9 cellular contexts compared by ENCODE assay signal in the genomic region with DNA sequence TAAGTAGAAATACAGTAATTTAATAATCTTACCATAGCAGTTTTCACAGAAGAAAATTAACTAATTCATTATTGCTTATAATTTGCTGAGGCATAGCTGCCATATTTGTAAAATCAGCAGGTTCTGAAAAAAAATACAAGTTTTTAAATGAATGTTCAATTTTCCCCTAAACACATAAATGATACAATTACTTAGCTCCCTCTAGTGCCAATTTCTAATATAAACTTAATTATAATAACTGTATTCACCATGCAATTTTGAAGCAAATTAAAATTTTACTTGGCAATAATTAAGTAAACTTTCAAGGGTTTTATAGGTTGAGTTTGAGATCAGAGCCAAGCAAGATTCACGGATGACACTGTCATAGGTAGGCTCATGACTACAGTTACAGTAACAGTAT.
A peak's percentile ranks its signal among the peaks of the same experiment; 100 is the strongest.
DNase-seq lines count a peak whose midpoint lies in the region; ATAC-seq, FAIRE-seq and TF ChIP-seq lines count a peak whose summit lies in the region.
"Had no signal": no experiment of that assay in that cellular context is flagged by ENCODE, and none has a peak within 500 bp of the region (broad histone marks: within the 10 kb centered on the region; RNA-seq: fewer than 3 reads in every experiment).

No MANE protein-coding gene starts in this region.

- DNase-seq in COLO829 (ENCODE audit: low spot score) (peak; percentile 2), SK-N-SH (no peak), hepatocyte (ENCODE audit: low spot score) (no peak), GM12892 (ENCODE audit: insufficient read length) (no peak)
- no peak for DNase-seq in activated CD4-positive, CD25-positive, alpha-beta regulatory T cell (lab: John Stamatoyannopoulos, UW)
- no peak for DNase-seq in CD8-positive, alpha-beta T cell
- DNase-seq in T-helper 2 cell treated with Interferon-gamma antibody and Interleukin-4, amounts not matched to agents 5 μg/mL and 100 μg/mL, for 36 hours (ENCODE audit: low spot score), result no peak
- DNase-seq: T1000 had no signal

- peak; percentile 57 for TF ChIP-seq CTCF in KMS-11 (conservative IDR thresholded peaks at IDR 0.05; ENCODE audit: low read depth, low read length)
- peak; percentile 64 for TF ChIP-seq CTCF in SK-N-SH (IDR thresholded peaks at IDR 0.05)
- peak; percentile 50 for TF ChIP-seq CTCF in hepatocyte (IDR thresholded peaks at IDR 0.05; ENCODE audit: poor library complexity)
- no peak for TF ChIP-seq CTCF in CD8-positive, alpha-beta T cell (IDR thresholded peaks at IDR 0.05)

- H3K36me3 ChIP-seq in KMS-11 (ENCODE audit: insufficient read depth) (no peaks in the 10 kb centered on the region), SK-N-SH (replicated peaks in 1 of 2; ENCODE audit: control insufficient read depth in 1 of 2, insufficient read depth in 2 of 2, low read length in 1 of 2) (no peaks in the 10 kb centered on the region), hepatocyte (replicated peaks; ENCODE audit: insufficient read depth, low read depth) (no peaks in the 10 kb centered on the region)
- H3K36me3 ChIP-seq in CD8-positive, alpha-beta T cell (ENCODE audit: insufficient read depth, low read length), result no peaks in the 10 kb centered on the region

- no peaks in the 10 kb centered on the region for H3K27me3 ChIP-seq in KMS-11 (ENCODE audit: insufficient read depth, low read depth)
- no peaks in the 10 kb centered on the region for H3K27me3 ChIP-seq in SK-N-SH (ENCODE audit: insufficient read depth)
- no peaks in the 10 kb centered on the region for H3K27me3 ChIP-seq in hepatocyte
- no peaks in the 10 kb centered on the region for H3K27me3 ChIP-seq in CD8-positive, alpha-beta T cell (ENCODE audit: insufficient read depth, low read length)

- no peak overlapping the region for H3K4me3 Mint-ChIP-seq in CD8-positive, alpha-beta T cell
- no peak overlapping the region for H3K4me3 Mint-ChIP-seq in T-helper 2 cell treated with Interferon-gamma antibody and Interleukin-4, amounts not matched to agents 5 μg/mL and 100 μg/mL, for 36 hours

- H3K4me3 ChIP-seq in KMS-11 (IDR thresholded peaks at IDR 0.05; ENCODE audit: insufficient read depth, low read depth, low read length) (no peak overlapping the region), SK-N-SH (ENCODE audit: low read depth in 2 of 2, low read length in 1 of 2) (no peak overlapping the region), hepatocyte (no peak overlapping the region)
- no peak overlapping the region for H3K4me3 ChIP-seq in CD8-positive, alpha-beta T cell (ENCODE audit: low read depth, low read length)

- H3K79me2 ChIP-seq in KMS-11 (ENCODE audit: insufficient read depth, low read depth) (no peaks in the 10 kb centered on the region), SK-N-SH (ENCODE audit: insufficient read depth) (no peaks in the 10 kb centered on the region), hepatocyte (no peaks in the 10 kb centered on the region)

- CTCF ChIA-PET in SK-N-SH (lab: Yijun Ruan, JAX), result no interaction called here
- CTCF ChIA-PET in CD8-positive, alpha-beta T cell (lab: Charles Lee), result no interaction called here

- H3K4me2 ChIP-seq in KMS-11 (no peak overlapping the region), SK-N-SH (no peak overlapping the region), hepatocyte (no peak overlapping the region)

- H3K36me3 Mint-ChIP-seq in CD8-positive, alpha-beta T cell, result no peaks in the 10 kb centered on the region
- H3K36me3 Mint-ChIP-seq in T-helper 2 cell treated with Interferon-gamma antibody and Interleukin-4, amounts not matched to agents 5 μg/mL and 100 μg/mL, for 36 hours (ENCODE audit: low read depth), result no peaks in the 10 kb centered on the region

- H3K9ac ChIP-seq in KMS-11, result no peak overlapping the region
- no peak overlapping the region for H3K9ac ChIP-seq in SK-N-SH

- TF ChIP-seq RAD21 in SK-N-SH (IDR thresholded peaks at IDR 0.05; ENCODE audit: low read length), result peak; percentile 18

- no peaks in the 10 kb centered on the region for H3K4me1 ChIP-seq in KMS-11 (ENCODE audit: low read depth, poor library complexity, severe bottlenecking)
- no peaks in the 10 kb centered on the region; a peak in 1 of 4 replicates for H3K4me1 ChIP-seq in SK-N-SH (ENCODE audit: control insufficient read depth in 1 of 2, insufficient read depth in 2 of 2, low read depth in 1 of 2, low read length in 1 of 2)
- H3K4me1 ChIP-seq in hepatocyte (ENCODE audit: insufficient read depth), result no peaks in the 10 kb centered on the region
- no peaks in the 10 kb centered on the region for H3K4me1 ChIP-seq in CD8-positive, alpha-beta T cell (ENCODE audit: insufficient read depth, low read length)

- intact Hi-C loops in CD8-positive, alpha-beta T cell (cut with DNase I, micrococcal nuclease), result no loop called here

- ATAC-seq in CD8-positive, alpha-beta T cell, result no peak

- no peak for TF ChIP-seq POLR2A in GM12892 (IDR thresholded peaks at IDR 0.05; ENCODE audit: low read depth, low read length)

- no peaks in the 10 kb centered on the region for H3F3A ChIP-seq in SK-N-SH (replicated peaks; ENCODE audit: insufficient read depth)

- H2AFZ ChIP-seq in KMS-11 (ENCODE audit: low read depth) (no peak overlapping the region), SK-N-SH (ENCODE audit: low read depth) (no peak overlapping the region), hepatocyte (no peak overlapping the region)

- no peak for FAIRE-seq in GM12892 (lab: Jason Lieb, UNC)

- H3K9me2 ChIP-seq in SK-N-SH (no peaks in the 10 kb centered on the region), hepatocyte (replicated peaks; ENCODE audit: insufficient read depth) (no peaks in the 10 kb centered on the region)

- TF ChIP-seq EP300 in SK-N-SH (IDR thresholded peaks at IDR 0.05; ENCODE audit: borderline replicate concordance in 1 of 2, low read depth in 1 of 2, low read length in 1 of 2), result no peak

- H3K9me3 ChIP-seq in SK-N-SH (no peaks in the 10 kb centered on the region), hepatocyte (ENCODE audit: low read depth) (no peaks in the 10 kb centered on the region)
- H3K9me3 ChIP-seq in CD8-positive, alpha-beta T cell (ENCODE audit: low read length), result no peaks in the 10 kb centered on the region

- H3K27ac Mint-ChIP-seq in CD8-positive, alpha-beta T cell, result no peak overlapping the region
- H3K27ac Mint-ChIP-seq in T-helper 2 cell treated with Interferon-gamma antibody and Interleukin-4, amounts not matched to agents 5 μg/mL and 100 μg/mL, for 36 hours, result no peak overlapping the region

- H4K20me1 ChIP-seq in KMS-11 (ENCODE audit: insufficient read depth), result no peaks in the 10 kb centered on the region
- H4K20me1 ChIP-seq in SK-N-SH (ENCODE audit: insufficient read depth), result no peaks in the 10 kb centered on the region
- H4K20me1 ChIP-seq in hepatocyte (ENCODE audit: insufficient read depth, poor library complexity, severe bottlenecking), result no peaks in the 10 kb centered on the region

- no peaks in the 10 kb centered on the region for H3K27me3 Mint-ChIP-seq in CD8-positive, alpha-beta T cell (ENCODE audit: low read depth)
- H3K27me3 Mint-ChIP-seq in T-helper 2 cell treated with Interferon-gamma antibody and Interleukin-4, amounts not matched to agents 5 μg/mL and 100 μg/mL, for 36 hours (ENCODE audit: low read depth), result no peaks in the 10 kb centered on the region

- H3K4me1 Mint-ChIP-seq in CD8-positive, alpha-beta T cell (ENCODE audit: low read depth), result no peaks in the 10 kb centered on the region
- no peaks in the 10 kb centered on the region for H3K4me1 Mint-ChIP-seq in T-helper 2 cell treated with Interferon-gamma antibody and Interleukin-4, amounts not matched to agents 5 μg/mL and 100 μg/mL, for 36 hours (ENCODE audit: low read depth)

- no peaks in the 10 kb centered on the region for H3K9me3 Mint-ChIP-seq in CD8-positive, alpha-beta T cell
- H3K9me3 Mint-ChIP-seq in T-helper 2 cell treated with Interferon-gamma antibody and Interleukin-4, amounts not matched to agents 5 μg/mL and 100 μg/mL, for 36 hours, result no peaks in the 10 kb centered on the region

- 20% methylated on average over 1 of the region's 1 CpG for WGBS in SK-N-SH (ENCODE audit: low lambda C conversion rate)
- 65% methylated on average over 1 of the region's 1 CpG for WGBS in hepatocyte (ENCODE audit: low lambda C conversion rate, missing lambda C conversion rate)

- POLR2A ChIA-PET in SK-N-SH (lab: Yijun Ruan, JAX), result no interaction called here
- POLR2A ChIA-PET in CD8-positive, alpha-beta T cell (lab: Charles Lee), result no interaction called here

- H3K27ac ChIP-seq in KMS-11 (no peak overlapping the region), SK-N-SH (ENCODE audit: low read depth in 2 of 2, low read length in 1 of 2) (no peak overlapping the region), hepatocyte (no peak overlapping the region)
- H3K27ac ChIP-seq in CD8-positive, alpha-beta T cell (ENCODE audit: low read depth, low read length), result no peak overlapping the region

TF ChIP-seq in SK-N-SH, 30 proteins besides CTCF, POLR2A, EP300 and RAD21 (continues in another document):
- TF ChIP-seq, protein P1, sequence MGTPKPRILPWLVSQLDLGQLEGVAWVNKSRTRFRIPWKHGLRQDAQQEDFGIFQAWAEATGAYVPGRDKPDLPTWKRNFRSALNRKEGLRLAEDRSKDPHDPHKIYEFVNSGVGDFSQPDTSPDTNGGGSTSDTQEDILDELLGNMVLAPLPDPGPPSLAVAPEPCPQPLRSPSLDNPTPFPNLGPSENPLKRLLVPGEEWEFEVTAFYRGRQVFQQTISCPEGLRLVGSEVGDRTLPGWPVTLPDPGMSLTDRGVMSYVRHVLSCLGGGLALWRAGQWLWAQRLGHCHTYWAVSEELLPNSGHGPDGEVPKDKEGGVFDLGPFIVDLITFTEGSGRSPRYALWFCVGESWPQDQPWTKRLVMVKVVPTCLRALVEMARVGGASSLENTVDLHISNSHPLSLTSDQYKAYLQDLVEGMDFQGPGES (IDR thresholded peaks at IDR 0.05; ENCODE audit: low read depth, low read length), result no peak
- TF ChIP-seq MXI1 (IDR thresholded peaks at IDR 0.05; ENCODE audit: low read depth, low read length) (no peak), POLR2AphosphoS5 (IDR thresholded peaks at IDR 0.05; ENCODE audit: low read depth, low read length) (no peak), SIN3A (IDR thresholded peaks at IDR 0.05; ENCODE audit: borderline replicate concordance, low read depth, low read length) (no peak)
